ENCODE assay signal across 17 cellular contexts in the genomic region with DNA sequence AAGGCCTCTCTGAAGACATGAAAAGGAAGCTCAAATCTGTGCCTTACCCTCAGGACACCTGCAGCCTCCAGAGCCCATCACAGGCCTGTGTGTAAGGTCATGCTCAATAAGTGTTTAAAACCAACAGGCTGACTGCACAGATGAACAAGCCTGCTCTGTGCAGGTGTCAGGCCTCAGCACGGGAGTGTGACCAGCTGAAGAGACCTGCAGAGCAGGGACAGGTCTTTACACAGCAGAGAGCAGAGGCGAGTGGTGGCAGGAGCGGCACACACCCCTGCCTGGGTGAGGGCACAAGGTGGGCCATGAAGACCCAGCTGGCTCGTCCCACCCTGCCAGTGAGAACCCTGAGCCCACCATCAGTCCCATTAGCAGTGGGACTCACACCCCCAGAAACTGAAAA. TPM values are rescaled to one million over a fixed set of nuclear protein-coding genes. Genes with fewer than 3 reads are reported as not detected.
"Had no signal": no experiment of that assay in that cellular context is flagged by ENCODE, and none has a peak within 500 bp of the region (broad histone marks: within the 10 kb centered on the region; RNA-seq: fewer than 3 reads in every experiment).

No MANE protein-coding gene starts in this region.

- H3K4me1 Mint-ChIP-seq: neural crest cell had no signal

- H3K27ac Mint-ChIP-seq: activated naive CD8-positive, alpha-beta T cell; stimulated activated naive B cell treated with anti-CD40 and anti-IgM and Interleukin-4, amounts not matched to agents 10 μg/mL and 1 μg/mL and 100 μg/mL, for 72 hours; T-helper 1 cell treated with Interleukin-12 subunit alpha and Interleukin-12 subunit beta and Interleukin-4 antibody, amounts not matched to agents 30 μg/mL and 1 μg/mL, for 36 hours had no signal

- H3K27me3 ChIP-seq: colonic mucosa, esophagus squamous epithelium, left lung, pancreas, sigmoid colon, spleen, tibial nerve had no signal

- H3K4me1 ChIP-seq: colonic mucosa, esophagus squamous epithelium, left lung, pancreas, spleen, tibial nerve had no signal

- H3K27ac ChIP-seq: colonic mucosa, esophagus squamous epithelium, left lung, pancreas, sigmoid colon, tibial nerve had no signal

- H3K4me3 Mint-ChIP-seq: activated naive CD8-positive, alpha-beta T cell; neural crest cell; stimulated activated naive B cell treated with anti-CD40 and anti-IgM and Interleukin-4, amounts not matched to agents 10 μg/mL and 1 μg/mL and 100 μg/mL, for 72 hours; T-helper 1 cell treated with Interleukin-12 subunit alpha and Interleukin-12 subunit beta and Interleukin-4 antibody, amounts not matched to agents 30 μg/mL and 1 μg/mL, for 36 hours had no signal

- ATAC-seq: left lung, pancreas had no signal

- DNase-seq: activated effector memory CD4-positive, alpha-beta T cell treated with anti-CD3 and anti-CD28 coated beads, Interleukin-2, amount 50 U/mL, for 16 hours; amniotic stem cell; esophagus squamous epithelium; hippocampal formation; kidney; left lung; pancreas; spleen; stimulated activated naive B cell treated with anti-CD40 and anti-IgM and Interleukin-4, amounts not matched to agents 10 μg/mL and 1 μg/mL and 100 μg/mL, for 72 hours; substantia nigra had no signal

- H3K27me3 Mint-ChIP-seq: activated naive CD8-positive, alpha-beta T cell; stimulated activated naive B cell treated with anti-CD40 and anti-IgM and Interleukin-4, amounts not matched to agents 10 μg/mL and 1 μg/mL and 100 μg/mL, for 72 hours had no signal

- H3K4me3 ChIP-seq: colonic mucosa, esophagus squamous epithelium, left lung, pancreas, sigmoid colon, spleen, tibial nerve had no signal

- H3K9me3 ChIP-seq: colonic mucosa, pancreas had no signal

- H3K36me3 ChIP-seq: colonic mucosa, pancreas had no signal

- FAIRE-seq: kidney, pancreas, TTC549 had no signal

RNA-seq across cellular contexts. Expression of gene ROPN1B, which starts 56.9 kb away (rescaled TPM):
- total RNA-seq: colonic mucosa, esophagus squamous epithelium, kidney, spleen had no signal
- polyA plus RNA-seq: spleen had no signal
